29 cellular contexts compared by ENCODE assay signal in genomic region chr2:27647737-27648136, GRCh38.
"Had no signal": no experiment of that assay in that cellular context is flagged by ENCODE, and none has a peak within 500 bp of the region (broad histone marks: within the 10 kb centered on the region; RNA-seq: fewer than 3 reads in every experiment).

No MANE protein-coding gene starts in this region.

- H3K4me3 ChIP-seq: mucosa of descending colon, psoas muscle, sigmoid colon, stomach, suprapubic skin, tibial artery, upper lobe of right lung had no signal

- H2AFZ ChIP-seq: parathyroid adenoma had no signal

- ATAC-seq: left cardiac atrium; left ventricle myocardium superior; mucosa of descending colon; psoas muscle; stimulated activated memory B cell treated with anti-CD40 and anti-IgM and Interleukin-4, amounts not matched to agents 10 μg/mL and 1 μg/mL and 100 μg/mL, for 72 hours; upper lobe of right lung had no signal

- H3K27ac ChIP-seq: brain microvascular endothelial cell, parathyroid adenoma, psoas muscle, sigmoid colon, stomach, suprapubic skin, tibial artery, upper lobe of right lung had no signal

- H3K9me3 ChIP-seq: mucosa of descending colon, psoas muscle, sigmoid colon, SK-N-SH, stomach, suprapubic skin, tibial artery, upper lobe of right lung had no signal

- H3K4me2 ChIP-seq: SK-N-SH had no signal

- DNase-seq: activated CD4-positive, alpha-beta T cell treated with anti-CD3 and anti-CD28 coated beads for 1 hour; activated CD8-positive, alpha-beta memory T cell treated with anti-CD3 and anti-CD28 coated beads, Interleukin-2, amount 50 U/mL, for 48 hours; activated gamma-delta T cell; activated naive CD8-positive, alpha-beta T cell treated with anti-CD3 and anti-CD28 coated beads, Interleukin-2, amount 10 ng/mL, durations not matched to agents 7 days and 5 days; amniotic stem cell; caudate nucleus; cortex of kidney; head of caudate nucleus; hippocampal formation; left cardiac atrium; left ventricle myocardium superior; mucosa of descending colon; nephron progenitor cell; nucleus accumbens; psoas muscle; sigmoid colon; SK-N-SH; small intestine; stimulated activated CD4-positive, alpha-beta T cell treated with anti-CD3 and anti-CD28 coated beads, Interleukin-4, amount 100 ng/mL, for 24 hours; stomach; SW 1271; T1000; tibial artery; upper lobe of right lung had no signal

- H3K4me1 ChIP-seq: parathyroid adenoma, psoas muscle, sigmoid colon, stomach, suprapubic skin, tibial artery, upper lobe of right lung had no signal

- H3K4me1 Mint-ChIP-seq: nephron progenitor cell; stimulated activated memory B cell treated with anti-CD40 and anti-IgM and Interleukin-4, amounts not matched to agents 10 μg/mL and 1 μg/mL and 100 μg/mL, for 72 hours had no signal

- H3K27me3 Mint-ChIP-seq: activated naive CD8-positive, alpha-beta T cell treated with anti-CD3 and anti-CD28 coated beads, Interleukin-2, amount 10 ng/mL, durations not matched to agents 7 days and 5 days; stimulated activated memory B cell treated with anti-CD40 and anti-IgM and Interleukin-4, amounts not matched to agents 10 μg/mL and 1 μg/mL and 100 μg/mL, for 72 hours had no signal

- H3K9ac ChIP-seq: parathyroid adenoma, SK-N-SH had no signal

- H3K9me3 Mint-ChIP-seq: activated naive CD8-positive, alpha-beta T cell treated with anti-CD3 and anti-CD28 coated beads, Interleukin-2, amount 10 ng/mL, durations not matched to agents 7 days and 5 days; nephron progenitor cell; stimulated activated memory B cell treated with anti-CD40 and anti-IgM and Interleukin-4, amounts not matched to agents 10 μg/mL and 1 μg/mL and 100 μg/mL, for 72 hours; T-helper 1 cell treated with Interleukin-12 subunit alpha and Interleukin-12 subunit beta and Interleukin-4 antibody, amounts not matched to agents 30 μg/mL and 1 μg/mL, for 36 hours had no signal

- H3K4me3 Mint-ChIP-seq: activated naive CD8-positive, alpha-beta T cell treated with anti-CD3 and anti-CD28 coated beads, Interleukin-2, amount 10 ng/mL, durations not matched to agents 7 days and 5 days; nephron progenitor cell; stimulated activated memory B cell treated with anti-CD40 and anti-IgM and Interleukin-4, amounts not matched to agents 10 μg/mL and 1 μg/mL and 100 μg/mL, for 72 hours; T-helper 1 cell treated with Interleukin-12 subunit alpha and Interleukin-12 subunit beta and Interleukin-4 antibody, amounts not matched to agents 30 μg/mL and 1 μg/mL, for 36 hours had no signal

- H3K27me3 ChIP-seq: brain microvascular endothelial cell, sigmoid colon, stomach, suprapubic skin, tibial artery, upper lobe of right lung had no signal

- H3K27ac Mint-ChIP-seq: activated naive CD8-positive, alpha-beta T cell treated with anti-CD3 and anti-CD28 coated beads, Interleukin-2, amount 10 ng/mL, durations not matched to agents 7 days and 5 days; stimulated activated memory B cell treated with anti-CD40 and anti-IgM and Interleukin-4, amounts not matched to agents 10 μg/mL and 1 μg/mL and 100 μg/mL, for 72 hours; T-helper 1 cell treated with Interleukin-12 subunit alpha and Interleukin-12 subunit beta and Interleukin-4 antibody, amounts not matched to agents 30 μg/mL and 1 μg/mL, for 36 hours had no signal
